ENCODE assay signal across 17 cellular contexts in genomic region chr17:17149520-17150449, GRCh38. TPM values are rescaled to one million over a fixed set of nuclear protein-coding genes. Genes with fewer than 3 reads are reported as not detected.
DNase-seq lines count a peak whose midpoint lies in the region; ATAC-seq, FAIRE-seq and TF ChIP-seq lines count a peak whose summit lies in the region.
"Had no signal": no experiment of that assay in that cellular context is flagged by ENCODE, and none has a peak within 500 bp of the region (broad histone marks: within the 10 kb centered on the region; RNA-seq: fewer than 3 reads in every experiment).

No MANE protein-coding gene starts in this region.

- no peak overlapping the region for H3K4me3 ChIP-seq in GM12878
- H3K4me3 ChIP-seq in small intestine (ENCODE audit: low read depth in 1 of 2, low read length in 2 of 2): no peak overlapping the region

- no peaks in the 10 kb centered on the region for H3K27me3 Mint-ChIP-seq in activated T-cell treated with anti-CD3 and anti-CD28 coated beads, Interleukin-2, amount 50 U/mL, for 72 hours (ENCODE audit: low read depth)
- H3K27me3 Mint-ChIP-seq: activated B cell treated with CpG ODN at 0.5 μM for 24 hours had no signal

- no peaks in the 10 kb centered on the region; the same call in 2 of the 3 replicates for H3K9me3 ChIP-seq in GM12878 (replicated peaks; ENCODE audit: control insufficient read depth, insufficient read depth, low read length)
- H3K9me3 ChIP-seq in small intestine (ENCODE audit: control insufficient read depth, low read depth): no peaks in the 10 kb centered on the region
- H3K9me3 ChIP-seq: BE2C had no signal

- no peaks in the 10 kb centered on the region for H4K20me1 ChIP-seq in GM12878 (ENCODE audit: control insufficient read depth, insufficient read depth)

- DNase-seq in activated T-cell treated with anti-CD3 and anti-CD28 coated beads, Interleukin-2, amount 50 U/mL, for 72 hours: no peak
- no peak for DNase-seq in activated T-cell treated with anti-CD3 and anti-CD28 coated beads, Interleukin-2, amount 50 U/mL, for 48 hours
- peak; percentile 93 for DNase-seq in MV-4-11 (lab: John Stamatoyannopoulos, UW)
- DNase-seq in GM12878 (ENCODE audit: low read depth, low spot score): no peak
- DNase-seq in small intestine: no peak
- DNase-seq in stimulated activated CD4-positive, alpha-beta T cell treated with anti-CD3 and anti-CD28 coated beads, Interleukin-4, amount 100 ng/mL, for 1 hour: no peak
- DNase-seq in NCI-H82 (lab: John Stamatoyannopoulos, UW): no peak
- DNase-seq in AG08396 (ENCODE audit: low spot score): no peak
- DNase-seq: activated B cell treated with CpG ODN at 0.5 μM for 24 hours; activated effector memory CD4-positive, alpha-beta T cell treated with Interleukin-2 at 50 U/mL for 16 hours; BE2C; NCI-H510A treated with DMSO at 0.1 percent for 48 hours; SHP77 treated with DMSO at 0.1 percent for 48 hours; stimulated activated CD4-positive, alpha-beta T cell treated with anti-CD3 and anti-CD28 coated beads, Interleukin-2, amount 100 ng/mL, for 24 hours; stimulated activated naive CD8-positive, alpha-beta T cell treated with anti-CD3 and anti-CD28 coated beads, Interleukin-15, Interleukin-2, amounts not matched to agents 100 U/mL and 50 U/mL, for 24 hours had no signal

- RAD21 ChIA-PET in GM12878 (lab: Charles Lee; ENCODE audit: unreplicated experiment): interaction anchor here (0.6 kb wide), 1 partner anchor 39 kb away, joined by 4 read pairs; no protein-coding TSS in a partner anchor

- TF ChIP-seq POLR2A in GM12878 (IDR thresholded peaks at IDR 0.05; ENCODE audit: low read depth, low read length): no peak

- H3K79me2 ChIP-seq in GM12878 (ENCODE audit: control insufficient read depth, insufficient read depth, low read length): no peaks in the 10 kb centered on the region

- no peak for TF ChIP-seq EP300 in GM12878 (IDR thresholded peaks at IDR 0.05; ENCODE audit: borderline replicate concordance in 1 of 2, control insufficient read depth in 1 of 2, low read depth in 2 of 2, low read length in 2 of 2)

- H3K27ac Mint-ChIP-seq in activated T-cell treated with anti-CD3 and anti-CD28 coated beads, Interleukin-2, amount 50 U/mL, for 72 hours: peak overlapping the region; percentile 16
- H3K27ac Mint-ChIP-seq: activated B cell treated with CpG ODN at 0.5 μM for 24 hours had no signal

- H3K4me1 ChIP-seq in GM12878 (ENCODE audit: control insufficient read depth, insufficient read depth, low read length) (peaks cover 14% of the 10 kb centered on the region), small intestine (ENCODE audit: control insufficient read depth in 2 of 2, insufficient read depth in 1 of 2, low read depth in 1 of 2, low read length in 1 of 2) (no peaks in the 10 kb centered on the region)
- H3K4me1 ChIP-seq: BE2C had no signal

- SMC1A ChIA-PET in GM12878 (lab: Charles Lee; ENCODE audit: uncharacterized antibody, unreplicated experiment): interaction anchor here (0.7 kb wide), 1 partner anchor 65 kb away, joined by 3 read pairs; no protein-coding TSS in a partner anchor

- POLR2A ChIA-PET in GM12878 (lab: Charles Lee): no interaction called here

- peak overlapping the region in 1 of 2 donors; percentile 38 for H3K4me3 Mint-ChIP-seq in activated T-cell treated with anti-CD3 and anti-CD28 coated beads, Interleukin-2, amount 50 U/mL, for 72 hours
- H3K4me3 Mint-ChIP-seq: activated B cell treated with CpG ODN at 0.5 μM for 24 hours had no signal

- in situ Hi-C loops in GM12878 (cut with MboI): no loop called here

- H3K4me2 ChIP-seq in GM12878 (ENCODE audit: control insufficient read depth, insufficient read depth): peak overlapping the region; percentile 69

- H2AFZ ChIP-seq in GM12878 (ENCODE audit: control insufficient read depth, low read depth, low read length): no peak overlapping the region; the same call in 1 of the 2 replicates

- no peaks in the 10 kb centered on the region for H3K9me3 Mint-ChIP-seq in activated T-cell treated with anti-CD3 and anti-CD28 coated beads, Interleukin-2, amount 50 U/mL, for 72 hours
- H3K9me3 Mint-ChIP-seq: activated B cell treated with CpG ODN at 0.5 μM for 24 hours had no signal

- TF ChIP-seq RAD21 in GM12878 (IDR thresholded peaks at IDR 0.05; ENCODE audit: insufficient read depth, low read depth, low read length): no peak

- BruUV-seq in GM12878 (replicated peaks; lab: Mats Ljungman, UMichigan): no TSS peak

- peaks cover 5 to 24% of the 10 kb centered on the region in 2 experiments for H3K36me3 ChIP-seq in GM12878 (ENCODE audit: control insufficient read depth in 2 of 2, insufficient read depth in 2 of 2, low read length in 1 of 2)
- peaks cover 13 to 18% of the 10 kb centered on the region in 2 donors for H3K36me3 ChIP-seq in small intestine (ENCODE audit: control insufficient read depth in 2 of 2, insufficient read depth in 2 of 2, low read length in 2 of 2)

- FAIRE-seq in GM12878 (lab: Jason Lieb, UNC) (peak; percentile 88), small intestine (lab: Jason Lieb, UNC) (peak; percentile 95)

- no peak for TF ChIP-seq CTCF in GM12878 (IDR thresholded peaks at IDR 0.05 in 2 of 3, conservative IDR thresholded peaks at IDR 0.05 in 1 of 3; ENCODE audit: control insufficient read depth in 2 of 3, extremely low read depth in 1 of 3, insufficient read depth in 1 of 3, low read depth in 3 of 3, low read length in 3 of 3)

- H3K27ac ChIP-seq in GM12878 (ENCODE audit: control insufficient read depth, insufficient read depth) (peak overlapping the region; percentile 70), small intestine (ENCODE audit: low read depth in 1 of 2, low read length in 1 of 2) (no peak overlapping the region)
- H3K27ac ChIP-seq: HL-60 had no signal

- H3K9ac ChIP-seq in GM12878 (ENCODE audit: control insufficient read depth, insufficient read depth, low read length): peak overlapping the region; percentile 35; the same call in 1 of the 2 replicates

- H3K36me3 Mint-ChIP-seq in activated T-cell treated with anti-CD3 and anti-CD28 coated beads, Interleukin-2, amount 50 U/mL, for 72 hours (ENCODE audit: insufficient read depth in 2 of 2): peaks cover 6 to 7% of the 10 kb centered on the region in 2 donors

- H3K4me1 Mint-ChIP-seq in activated T-cell treated with anti-CD3 and anti-CD28 coated beads, Interleukin-2, amount 50 U/mL, for 72 hours (ENCODE audit: low read depth): peaks cover 46% of the 10 kb centered on the region

- intact Hi-C loops in GM12878 (cut with micrococcal nuclease; ENCODE audit: unreplicated experiment): loop anchor here (5.0 kb wide), 2 partner anchors 43 to 147 kb away; no protein-coding TSS in a partner anchor

- ATAC-seq in activated T-cell treated with anti-CD3 and anti-CD28 coated beads, Interleukin-2, amount 50 U/mL, for 72 hours (replicated peaks in 1 of 2): peak; percentile 4 to 7
- peak; percentile 63 for ATAC-seq in GM12878
- ATAC-seq: stimulated activated naive CD8-positive, alpha-beta T cell treated with anti-CD3 and anti-CD28 coated beads, Interleukin-15, Interleukin-2, amounts not matched to agents 100 U/mL and 50 U/mL, for 24 hours had no signal

- CTCF ChIA-PET in GM12878 (lab: Yijun Ruan, JAX): interaction anchor here (0.7 to 1.1 kb wide), 2 partner anchors 149 to 164 kb away, joined by 3 read pairs; no protein-coding TSS in a partner anchor

- WGBS in GM12878 (ENCODE audit: insufficient coverage, insufficient replicate concordance, low lambda C conversion rate, missing lambda C conversion rate): 12% methylated on average over 9 of the region's 9 CpGs
- 85 to 95% (median 86%) methylated on average over 9 of the region's 9 CpGs for WGBS in small intestine, 3 donors

- no peaks in the 10 kb centered on the region for H3K27me3 ChIP-seq in GM12878 (replicated peaks in 1 of 2; ENCODE audit: control insufficient read depth in 2 of 2, insufficient read depth in 2 of 2, low read length in 1 of 2)
- no peaks in the 10 kb centered on the region for H3K27me3 ChIP-seq in small intestine (ENCODE audit: control insufficient read depth in 2 of 2, insufficient read depth in 2 of 2, low read length in 2 of 2)
- H3K27me3 ChIP-seq: BE2C had no signal

TF ChIP-seq in GM12878, 131 proteins besides CTCF, POLR2A, EP300 and RAD21 (continues in another document):
- no peak for TF ChIP-seq ETV6 (conservative IDR thresholded peaks at IDR 0.05 in 1 of 2, IDR thresholded peaks at IDR 0.05 in 1 of 2; ENCODE audit: borderline replicate concordance in 1 of 2, low read depth in 1 of 2)
- TF ChIP-seq CREM (IDR thresholded peaks at IDR 0.05; ENCODE audit: low read depth): no peak
- TF ChIP-seq RBBP5 (conservative IDR thresholded peaks at IDR 0.05): no peak
- no peak for TF ChIP-seq JUND (IDR thresholded peaks at IDR 0.05; ENCODE audit: low read depth, low read length)
- TF ChIP-seq LARP7 (IDR thresholded peaks at IDR 0.05): no peak
- TF ChIP-seq IKZF1 (conservative IDR thresholded peaks at IDR 0.05): peak; percentile 26; the same call in 1 of the 2 replicates
- TF ChIP-seq SPI1 (IDR thresholded peaks at IDR 0.05; ENCODE audit: borderline replicate concordance, insufficient read depth, low read depth, low read length): peak; percentile 61; the same call in 1 of the 2 replicates
- no peak for TF ChIP-seq CEBPB (IDR thresholded peaks at IDR 0.05; ENCODE audit: borderline replicate concordance in 1 of 2, low read depth in 2 of 2, low read length in 2 of 2)
- no peak for TF ChIP-seq CBFB (IDR thresholded peaks at IDR 0.05; ENCODE audit: low read depth)
- no peak for TF ChIP-seq SUZ12 (IDR thresholded peaks at IDR 0.05; ENCODE audit: unreplicated experiment)

RNA-seq across cellular contexts. Expression of gene PLD6, which starts 56.3 kb away (rescaled TPM):
- 1 to 10 TPM; 6.8 to 8.0 TPM for total RNA-seq in activated T-cell treated with anti-CD3 and anti-CD28 coated beads, Interleukin-2, amount 50 U/mL, for 72 hours
- total RNA-seq in GM12878 (2013; cell fraction: nucleolus; rRNA removed): 7.8 and 8.4 TPM in 2 replicates
- 17.4 and 18.6 TPM in 2 replicates for total RNA-seq in GM12878 (2014; rRNA removed)
- total RNA-seq in GM12878 (2014; rRNA removed; fragmentation: Illumina TruSeq; extraction: Trizol): 7.5 TPM in 2 replicates
- 15.4 and 15.5 TPM in 2 replicates for total RNA-seq in GM12878 (2021)
- 7.0 TPM for polyA plus RNA-seq in GM12878 (2011; ENCODE audit: low read depth)
- polyA plus RNA-seq in GM12878 (2011; rRNA removed): 8.7 and 10.5 TPM in 2 replicates
- 8.8 and 10.5 TPM in 2 replicates for polyA plus RNA-seq in GM12878 (2011; cell fraction: cytosol; rRNA removed)
- 5.9 and 8.4 TPM in 2 replicates for polyA plus RNA-seq in GM12878 (2011; cell fraction: nucleus; rRNA removed)
- polyA plus RNA-seq in GM12878 (2012): 6.8 and 11.0 TPM in 2 replicates
- 10.1 and 11.1 TPM in 2 replicates for polyA plus RNA-seq in GM12878 (2014; fragmentation: Illumina TruSeq; extraction: Trizol)
- polyA plus RNA-seq in GM12878 (2014; fragmentation: Nextera tagmentation; extraction: Ambion mirVana): 10 to 100 TPM in 1 of 2 experiments, 1 to 10 TPM in 1; 4.7 to 21.4 TPM
- 14.7 and 15.3 TPM in 2 replicates for polyA plus RNA-seq in GM12878 (2014; rRNA removed)
- polyA plus RNA-seq in GM12878 (2016; fragmentation: Nextera tagmentation; extraction: Ambion mirVana): 10 to 100 TPM; 11.1 to 12.9 TPM
- 11.8 and 12.4 TPM in 2 replicates for polyA minus RNA-seq in GM12878 (2011; rRNA and poly(A)+ RNA removed)
- 4.1 and 5.9 TPM in 2 replicates for polyA minus RNA-seq in GM12878 (2011; cell fraction: cytosol; rRNA and poly(A)+ RNA removed)
- 3.4 and 8.3 TPM in 2 replicates for polyA minus RNA-seq in GM12878 (2011; cell fraction: nucleus; rRNA and poly(A)+ RNA removed)
- polyA plus RNA-seq in small intestine: 1 to 10 TPM; 1.4 to 1.8 (median 1.5) TPM
- total RNA-seq: M059J had no signal
